8 cellular contexts compared by ENCODE assay signal in the genomic region with DNA sequence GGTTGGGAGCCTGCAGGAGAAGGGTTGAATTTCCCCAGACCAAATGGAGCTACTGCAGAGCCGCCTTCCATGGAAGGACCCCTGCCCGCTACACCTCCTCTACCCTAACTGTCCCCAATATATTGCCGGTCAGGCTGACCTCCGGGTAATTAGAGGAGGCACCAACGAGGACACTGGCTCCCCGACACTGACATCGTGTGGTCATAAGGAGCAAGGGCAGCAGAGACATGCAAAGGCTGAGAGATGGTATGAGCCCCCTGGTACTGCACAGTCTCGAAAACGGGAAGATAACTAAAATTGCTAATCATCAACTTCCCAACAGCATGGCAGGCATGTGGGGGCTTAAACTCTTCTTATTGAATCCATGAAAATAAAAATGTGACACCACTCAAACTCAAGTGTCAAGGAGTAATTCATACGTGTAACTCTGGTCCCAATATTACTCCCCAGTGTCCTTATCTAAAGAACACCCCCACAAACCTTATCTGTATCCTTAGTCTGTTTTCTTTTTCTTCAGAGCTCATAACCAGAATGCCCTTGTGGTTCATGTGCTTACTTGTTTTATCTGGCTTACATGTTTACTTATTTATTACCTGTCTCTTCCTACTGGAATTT. TPM values are rescaled to one million over a fixed set of nuclear protein-coding genes. Genes with fewer than 3 reads are reported as not detected.
DNase-seq lines count a peak whose midpoint lies in the region; ATAC-seq and TF ChIP-seq lines count a peak whose summit lies in the region.

No MANE protein-coding gene starts in this region.

- no peaks in the 10 kb centered on the region for H3K79me2 ChIP-seq in SK-N-SH (ENCODE audit: insufficient read depth)

- no peaks in the 10 kb centered on the region for H3K9me2 ChIP-seq in SK-N-SH

- no peak for TF ChIP-seq EP300 in SK-N-SH (IDR thresholded peaks at IDR 0.05; ENCODE audit: borderline replicate concordance in 1 of 2, low read depth in 1 of 2, low read length in 1 of 2)
- TF ChIP-seq EP300 in suprapubic skin (IDR thresholded peaks at IDR 0.05), result no peak

- DNase-seq in Right ventricle myocardium inferior (ENCODE audit: missing footprints), result peak; percentile 67
- DNase-seq in cardiac septum (ENCODE audit: low spot score), result no peak
- DNase-seq in H7, result peak; percentile 81
- peak; percentile 83 to 88 for DNase-seq in Kasumi-1 (lab: John Stamatoyannopoulos, UW)
- DNase-seq in SK-N-SH, result peak; percentile 79
- DNase-seq in dermis blood vessel endothelial cell, result peak; percentile 80
- peak; percentile 69 for DNase-seq in medulla oblongata (ENCODE audit: extremely low spot score)
- DNase-seq in suprapubic skin (ENCODE audit: low spot score in 2 of 2), result peak in 1 of 2 donors; percentile 73

- no peak overlapping the region for H3K4me2 ChIP-seq in SK-N-SH

- POLR2A ChIA-PET in SK-N-SH (lab: Yijun Ruan, JAX), result no interaction called here

- intact Hi-C loops in Right ventricle myocardium inferior (cut with DNase I), result loop anchor here (2.0 to 5.0 kb wide), 4 partner anchors 36 to 293 kb away; a partner anchor contains a TSS
- intact Hi-C loops in cardiac septum (cut with DNase I), result loop anchor here (5.0 kb wide), 2 partner anchors 64 to 294 kb away; no protein-coding TSS in a partner anchor

- no peak overlapping the region for H3K27ac ChIP-seq in SK-N-SH (ENCODE audit: low read depth in 2 of 2, low read length in 1 of 2)
- H3K27ac ChIP-seq in suprapubic skin, result no peak overlapping the region

- ATAC-seq in Right ventricle myocardium inferior, result peak; percentile 27

- WGBS in SK-N-SH (ENCODE audit: low lambda C conversion rate), result 3% methylated on average over 8 of the region's 10 CpGs
- WGBS in suprapubic skin, result 3% methylated on average over 10 of the region's 10 CpGs

- CTCF ChIA-PET in SK-N-SH (lab: Yijun Ruan, JAX), result interaction anchor here (0.7 to 4.4 kb wide), 17 partner anchors 9 to 485 kb away, joined by 3 to 36 read pairs (median 6); a partner anchor contains a TSS

- H3K4me1 ChIP-seq in SK-N-SH (ENCODE audit: control insufficient read depth in 1 of 2, insufficient read depth in 2 of 2, low read depth in 1 of 2, low read length in 1 of 2) (no peaks in the 10 kb centered on the region; a peak in 1 of 4 replicates), suprapubic skin (peaks cover 44% of the 10 kb centered on the region)

- no peaks in the 10 kb centered on the region for H4K20me1 ChIP-seq in SK-N-SH (ENCODE audit: insufficient read depth)

- no peak for TF ChIP-seq POLR2A in suprapubic skin (IDR thresholded peaks at IDR 0.05)

- no peaks in the 10 kb centered on the region for H3F3A ChIP-seq in SK-N-SH (replicated peaks; ENCODE audit: insufficient read depth)

- TF ChIP-seq RAD21 in SK-N-SH (IDR thresholded peaks at IDR 0.05; ENCODE audit: low read length), result peak; percentile 77

- H3K4me3 ChIP-seq in H7 (ENCODE audit: insufficient read depth, low read depth, low read length) (no peak overlapping the region), SK-N-SH (ENCODE audit: low read depth in 2 of 2, low read length in 1 of 2) (no peak overlapping the region), suprapubic skin (peak overlapping the region; percentile 15)

- TF ChIP-seq CTCF in SK-N-SH (IDR thresholded peaks at IDR 0.05) (peak; percentile 80), suprapubic skin (IDR thresholded peaks at IDR 0.05) (peak; percentile 52 to 85)

- H2AFZ ChIP-seq in SK-N-SH (ENCODE audit: low read depth), result no peak overlapping the region

- no peaks in the 10 kb centered on the region for H3K36me3 ChIP-seq in H7 (replicated peaks; ENCODE audit: control insufficient read depth, insufficient read depth, low read length)
- no peaks in the 10 kb centered on the region for H3K36me3 ChIP-seq in SK-N-SH (replicated peaks in 1 of 2; ENCODE audit: control insufficient read depth in 1 of 2, insufficient read depth in 2 of 2, low read length in 1 of 2)
- no peaks in the 10 kb centered on the region for H3K36me3 ChIP-seq in suprapubic skin

- no peaks in the 10 kb centered on the region for H3K27me3 ChIP-seq in H7 (ENCODE audit: control insufficient read depth, insufficient read depth, low read length)
- H3K27me3 ChIP-seq in SK-N-SH (ENCODE audit: insufficient read depth), result peaks cover 5% of the 10 kb centered on the region; the same call in 1 of the 2 replicates
- H3K27me3 ChIP-seq in suprapubic skin, result no peaks in the 10 kb centered on the region

- H3K9ac ChIP-seq in SK-N-SH, result no peak overlapping the region

- H3K9me3 ChIP-seq in SK-N-SH (no peaks in the 10 kb centered on the region), suprapubic skin (no peaks in the 10 kb centered on the region)

TF ChIP-seq in SK-N-SH, 30 proteins besides CTCF, POLR2A, EP300 and RAD21:
- TF ChIP-seq TAF1 (IDR thresholded peaks at IDR 0.05; ENCODE audit: borderline replicate concordance, low read depth, low read length) (no peak), NRF1 (IDR thresholded peaks at IDR 0.05; ENCODE audit: low read depth, low read length) (no peak), NFIC (IDR thresholded peaks at IDR 0.05; ENCODE audit: borderline replicate concordance) (no peak), FOSL2 (IDR thresholded peaks at IDR 0.05; ENCODE audit: borderline replicate concordance, low read depth) (no peak), RCOR1 (IDR thresholded peaks at IDR 0.05; ENCODE audit: low read length) (peak; percentile 21; the same call in 1 of the 2 replicates), FOXM1 (IDR thresholded peaks at IDR 0.05; ENCODE audit: low read depth) (no peak), SMC3 (IDR thresholded peaks at IDR 0.05; ENCODE audit: low read depth, low read length) (peak; percentile 71), CHD2 (IDR thresholded peaks at IDR 0.05; ENCODE audit: low read length, partially characterized antibody) (no peak), FOXJ3 (CRISPR knock-in tag; IDR thresholded peaks at IDR 0.05) (no peak)
- TF ChIP-seq, protein P1, sequence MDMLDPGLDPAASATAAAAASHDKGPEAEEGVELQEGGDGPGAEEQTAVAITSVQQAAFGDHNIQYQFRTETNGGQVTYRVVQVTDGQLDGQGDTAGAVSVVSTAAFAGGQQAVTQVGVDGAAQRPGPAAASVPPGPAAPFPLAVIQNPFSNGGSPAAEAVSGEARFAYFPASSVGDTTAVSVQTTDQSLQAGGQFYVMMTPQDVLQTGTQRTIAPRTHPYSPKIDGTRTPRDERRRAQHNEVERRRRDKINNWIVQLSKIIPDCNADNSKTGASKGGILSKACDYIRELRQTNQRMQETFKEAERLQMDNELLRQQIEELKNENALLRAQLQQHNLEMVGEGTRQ (IDR thresholded peaks at IDR 0.05; ENCODE audit: borderline replicate concordance, low read depth, low read length), result no peak
- TF ChIP-seq, protein P2, sequence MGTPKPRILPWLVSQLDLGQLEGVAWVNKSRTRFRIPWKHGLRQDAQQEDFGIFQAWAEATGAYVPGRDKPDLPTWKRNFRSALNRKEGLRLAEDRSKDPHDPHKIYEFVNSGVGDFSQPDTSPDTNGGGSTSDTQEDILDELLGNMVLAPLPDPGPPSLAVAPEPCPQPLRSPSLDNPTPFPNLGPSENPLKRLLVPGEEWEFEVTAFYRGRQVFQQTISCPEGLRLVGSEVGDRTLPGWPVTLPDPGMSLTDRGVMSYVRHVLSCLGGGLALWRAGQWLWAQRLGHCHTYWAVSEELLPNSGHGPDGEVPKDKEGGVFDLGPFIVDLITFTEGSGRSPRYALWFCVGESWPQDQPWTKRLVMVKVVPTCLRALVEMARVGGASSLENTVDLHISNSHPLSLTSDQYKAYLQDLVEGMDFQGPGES (IDR thresholded peaks at IDR 0.05; ENCODE audit: low read depth, low read length), result no peak

RNA-seq across cellular contexts. Expression of a gene that starts 4.4 kb away (rescaled TPM):
- total RNA-seq in Right ventricle myocardium inferior (42.5 TPM), cardiac septum (77.6 TPM), dermis blood vessel endothelial cell (201 and 220 TPM in 2 replicates), suprapubic skin (10 to 100 TPM; 28.1 to 51.6 (median 36.7) TPM)
- total RNA-seq in H7 (2014; rRNA removed; shearing (Covaris generic)), result 93.4 and 179 TPM in 2 replicates
- 21.5 and 23.5 TPM in 2 replicates for polyA plus RNA-seq in SK-N-SH (2012; rRNA removed)
- 8.3 and 18.9 TPM in 2 replicates for polyA plus RNA-seq in SK-N-SH (2012; cell fraction: cytosol; rRNA removed)
- polyA plus RNA-seq in SK-N-SH (2012; cell fraction: nucleus; rRNA removed), result 12.5 and 30.8 TPM in 2 replicates

RNA-seq across cellular contexts. Expression of a gene that starts 56.3 kb away (rescaled TPM):
- total RNA-seq in Right ventricle myocardium inferior (not detected), cardiac septum (not detected), dermis blood vessel endothelial cell (not detected in 2 replicates), suprapubic skin (1 to 10 TPM in 1 of 4 donors, under 1 TPM in 1, not detected in 2; 0.25 to 3.0 TPM)
- 12.0 and 29.4 TPM in 2 replicates for total RNA-seq in H7 (2014; rRNA removed; shearing (Covaris generic))
- polyA plus RNA-seq in SK-N-SH (2012; rRNA removed), result not detected in 2 replicates
- not detected in 2 replicates for polyA plus RNA-seq in SK-N-SH (2012; cell fraction: cytosol; rRNA removed)
- not detected in 2 replicates for polyA plus RNA-seq in SK-N-SH (2012; cell fraction: nucleus; rRNA removed)
